21 cellular contexts compared by ENCODE assay signal in the genomic region with DNA sequence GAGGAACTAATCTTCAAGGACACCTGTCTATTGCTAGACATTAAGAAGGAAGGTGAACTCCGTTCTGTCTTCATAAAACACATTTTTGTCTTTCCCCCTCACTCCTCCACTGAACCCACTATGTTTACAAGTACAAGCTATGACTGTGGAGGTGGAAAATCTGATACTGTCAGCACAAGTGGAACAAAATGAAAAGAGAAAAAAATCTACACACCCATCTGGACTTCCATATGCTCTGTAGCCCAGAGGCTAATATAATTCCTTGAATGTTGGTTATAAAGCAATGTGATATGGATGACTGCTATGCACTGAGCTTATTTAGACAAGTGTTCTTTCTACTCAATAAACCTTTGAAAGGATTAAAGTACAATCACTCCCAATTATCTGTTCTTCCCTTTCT.
"Had no signal": no experiment of that assay in that cellular context is flagged by ENCODE, and none has a peak within 500 bp of the region (broad histone marks: within the 10 kb centered on the region; RNA-seq: fewer than 3 reads in every experiment).

No MANE protein-coding gene starts in this region.

- H3K36me3 Mint-ChIP-seq: activated naive CD4-positive, alpha-beta T cell treated with anti-CD3 and anti-CD28 coated beads, Interleukin-2, amount 10 ng/mL, durations not matched to agents 7 days and 5 days; brain had no signal

- H3K4me1 Mint-ChIP-seq: activated CD4-positive, alpha-beta T cell treated with anti-CD3 and anti-CD28 coated beads, Interleukin-2, amount 10 ng/mL, durations not matched to agents 24 days and 14 days; activated naive CD4-positive, alpha-beta T cell treated with anti-CD3 and anti-CD28 coated beads, Interleukin-2, amount 10 ng/mL, durations not matched to agents 7 days and 5 days; activated naive CD8-positive, alpha-beta T cell treated with anti-CD3 and anti-CD28 coated beads, Interleukin-2, amount 50 U/mL, for 24 hours had no signal

- DNase-seq: activated CD4-positive, alpha-beta T cell treated with anti-CD3 and anti-CD28 coated beads, Interleukin-2, amount 10 ng/mL, durations not matched to agents 24 days and 14 days; activated CD8-positive, alpha-beta T cell treated with anti-CD3 and anti-CD28 coated beads for 36 hours; activated naive CD4-positive, alpha-beta T cell treated with anti-CD3 and anti-CD28 coated beads, Interleukin-2, amount 10 ng/mL, durations not matched to agents 7 days and 5 days; activated naive CD8-positive, alpha-beta T cell treated with anti-CD3 and anti-CD28 coated beads, Interleukin-2, amount 50 U/mL, for 24 hours; activated T-cell treated with anti-CD3 and anti-CD28 coated beads, Interleukin-2, amount 50 U/mL, for 4 hours; anterior cingulate cortex; caudate nucleus; erythroblast; foreskin melanocyte; head of caudate nucleus; kidney; left lung; midbrain; nucleus accumbens; posterior cingulate gyrus; retina; stimulated activated naive CD4-positive, alpha-beta T cell; thyroid gland; uterus had no signal

- H3K27ac Mint-ChIP-seq: activated CD4-positive, alpha-beta T cell treated with anti-CD3 and anti-CD28 coated beads, Interleukin-2, amount 10 ng/mL, durations not matched to agents 24 days and 14 days; activated CD8-positive, alpha-beta T cell treated with anti-CD3 and anti-CD28 coated beads for 36 hours; activated naive CD4-positive, alpha-beta T cell treated with anti-CD3 and anti-CD28 coated beads, Interleukin-2, amount 10 ng/mL, durations not matched to agents 7 days and 5 days; activated naive CD8-positive, alpha-beta T cell treated with anti-CD3 and anti-CD28 coated beads, Interleukin-2, amount 50 U/mL, for 24 hours had no signal

- H3K9me3 Mint-ChIP-seq: activated CD4-positive, alpha-beta T cell treated with anti-CD3 and anti-CD28 coated beads, Interleukin-2, amount 10 ng/mL, durations not matched to agents 24 days and 14 days; activated CD8-positive, alpha-beta T cell treated with anti-CD3 and anti-CD28 coated beads for 36 hours; activated naive CD4-positive, alpha-beta T cell treated with anti-CD3 and anti-CD28 coated beads, Interleukin-2, amount 10 ng/mL, durations not matched to agents 7 days and 5 days; activated naive CD8-positive, alpha-beta T cell treated with anti-CD3 and anti-CD28 coated beads, Interleukin-2, amount 50 U/mL, for 24 hours; activated T-cell treated with anti-CD3 and anti-CD28 coated beads, Interleukin-2, amount 50 U/mL, for 4 hours; nephron had no signal

- H3K4me3 Mint-ChIP-seq: activated CD4-positive, alpha-beta T cell treated with anti-CD3 and anti-CD28 coated beads, Interleukin-2, amount 10 ng/mL, durations not matched to agents 24 days and 14 days; activated CD8-positive, alpha-beta T cell treated with anti-CD3 and anti-CD28 coated beads for 36 hours; activated naive CD4-positive, alpha-beta T cell treated with anti-CD3 and anti-CD28 coated beads, Interleukin-2, amount 10 ng/mL, durations not matched to agents 7 days and 5 days; activated naive CD8-positive, alpha-beta T cell treated with anti-CD3 and anti-CD28 coated beads, Interleukin-2, amount 50 U/mL, for 24 hours; activated T-cell treated with anti-CD3 and anti-CD28 coated beads, Interleukin-2, amount 50 U/mL, for 4 hours; brain; nephron had no signal

- H3K27me3 Mint-ChIP-seq: activated naive CD8-positive, alpha-beta T cell treated with anti-CD3 and anti-CD28 coated beads, Interleukin-2, amount 50 U/mL, for 24 hours; brain had no signal
